Comparison of ENCODE assay signal across 8 cellular contexts in the genomic region with DNA sequence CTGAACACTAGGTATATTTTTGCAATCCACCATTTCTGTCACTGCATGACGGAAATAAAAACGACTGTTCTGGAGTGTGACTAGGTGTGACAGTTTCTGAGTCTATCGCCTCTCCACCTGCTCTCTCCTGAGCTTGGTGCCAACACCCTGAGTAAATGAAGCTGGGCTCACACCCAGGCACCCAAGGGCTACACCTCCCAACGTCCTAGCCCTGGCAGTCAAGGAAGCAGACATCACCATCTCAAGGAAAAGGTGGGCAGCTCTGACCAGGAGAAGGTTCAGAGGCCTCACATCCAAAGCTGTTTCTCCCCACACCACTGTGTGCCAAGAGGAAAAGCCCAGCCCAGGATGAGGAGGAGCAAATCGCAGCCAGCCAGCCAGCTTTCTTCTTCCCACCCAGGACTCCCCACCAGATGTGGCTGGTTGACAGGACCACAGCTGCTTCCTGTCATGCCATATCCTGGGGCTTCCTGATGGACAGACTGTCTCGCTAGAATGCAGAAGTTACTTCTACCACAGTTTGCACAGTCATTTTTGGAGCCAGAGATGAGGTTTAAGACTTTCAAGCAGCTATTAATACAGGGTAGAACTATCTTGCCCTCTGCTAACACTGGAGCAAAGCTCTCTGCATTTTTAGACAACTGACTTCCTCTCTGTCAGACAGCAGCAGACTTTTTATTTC. TPM values are rescaled to one million over a fixed set of nuclear protein-coding genes. Genes with fewer than 3 reads are reported as not detected.
DNase-seq lines count a peak whose midpoint lies in the region; ATAC-seq and TF ChIP-seq lines count a peak whose summit lies in the region.

No MANE protein-coding gene starts in this region.

- peak overlapping the region; percentile 51 for H3K27ac ChIP-seq in CD4-positive, alpha-beta memory T cell (ENCODE audit: low read depth, low read length)

- peaks cover 0 to 2% (median 0%) of the 10 kb centered on the region in 8 donors for H3K9me3 Mint-ChIP-seq in CD4-positive, alpha-beta memory T cell
- peaks cover 0 to 2% (median 0%) of the 10 kb centered on the region in 3 donors for H3K9me3 Mint-ChIP-seq in IgD-negative memory B cell
- H3K9me3 Mint-ChIP-seq in activated naive CD4-positive, alpha-beta T cell treated with anti-CD3 and anti-CD28 coated beads, Interleukin-2, amount 50 U/mL, for 72 hours: no peaks in the 10 kb centered on the region
- H3K9me3 Mint-ChIP-seq in stimulated activated memory B cell treated with anti-CD40 and anti-IgM and Interleukin-4, amounts not matched to agents 10 μg/mL and 1 μg/mL and 100 μg/mL, for 72 hours: no peaks in the 10 kb centered on the region

- CTCF ChIA-PET in CD4-positive, alpha-beta memory T cell (lab: Charles Lee; ENCODE audit: partially characterized antibody): interaction anchor here (0.9 to 4.7 kb wide), 17 partner anchors 11 to 99 kb away, joined by 3 to 79 read pairs (median 6); a partner anchor contains a TSS

- H3K27me3 Mint-ChIP-seq in CD4-positive, alpha-beta memory T cell: no peaks in the 10 kb centered on the region
- no peaks in the 10 kb centered on the region for H3K27me3 Mint-ChIP-seq in IgD-negative memory B cell
- no peaks in the 10 kb centered on the region for H3K27me3 Mint-ChIP-seq in stimulated activated memory B cell treated with anti-CD40 and anti-IgM and Interleukin-4, amounts not matched to agents 10 μg/mL and 1 μg/mL and 100 μg/mL, for 72 hours

- no peaks in the 10 kb centered on the region for H3K27me3 ChIP-seq in CD4-positive, alpha-beta memory T cell (ENCODE audit: insufficient read depth, low read length)

- peaks cover 57 to 88% (median 71%) of the 10 kb centered on the region in 4 donors for H3K4me1 Mint-ChIP-seq in CD4-positive, alpha-beta memory T cell
- H3K4me1 Mint-ChIP-seq in IgD-negative memory B cell: peaks cover 37 to 57% (median 56%) of the 10 kb centered on the region in 3 donors
- peaks cover 83% of the 10 kb centered on the region for H3K4me1 Mint-ChIP-seq in stimulated activated memory B cell treated with anti-CD40 and anti-IgM and Interleukin-4, amounts not matched to agents 10 μg/mL and 1 μg/mL and 100 μg/mL, for 72 hours

- peak overlapping the region; percentile 77 to 100 (median 90) for H3K4me3 Mint-ChIP-seq in CD4-positive, alpha-beta memory T cell
- peak overlapping the region; percentile 84 to 96 (median 90) for H3K4me3 Mint-ChIP-seq in IgD-negative memory B cell
- H3K4me3 Mint-ChIP-seq in stimulated activated memory B cell treated with anti-CD40 and anti-IgM and Interleukin-4, amounts not matched to agents 10 μg/mL and 1 μg/mL and 100 μg/mL, for 72 hours: peak overlapping the region; percentile 99

- H3K36me3 Mint-ChIP-seq in CD4-positive, alpha-beta memory T cell: peaks cover 21 to 37% of the 10 kb centered on the region in 2 donors
- peaks cover 4% of the 10 kb centered on the region for H3K36me3 Mint-ChIP-seq in IgD-negative memory B cell
- peaks cover 20 to 32% of the 10 kb centered on the region in 2 donors for H3K36me3 Mint-ChIP-seq in activated naive CD4-positive, alpha-beta T cell treated with anti-CD3 and anti-CD28 coated beads, Interleukin-2, amount 50 U/mL, for 72 hours
- H3K36me3 Mint-ChIP-seq in stimulated activated memory B cell treated with anti-CD40 and anti-IgM and Interleukin-4, amounts not matched to agents 10 μg/mL and 1 μg/mL and 100 μg/mL, for 72 hours: peaks cover 50% of the 10 kb centered on the region

- intact Hi-C loops in CD4-positive, alpha-beta memory T cell (cut with micrococcal nuclease): loop anchor here (2.0 kb wide), 1 partner anchor 13 kb away; no protein-coding TSS in a partner anchor

- peak overlapping the region; percentile 54 to 98 (median 93) for H3K27ac Mint-ChIP-seq in CD4-positive, alpha-beta memory T cell
- peak overlapping the region; percentile 83 to 92 (median 86) for H3K27ac Mint-ChIP-seq in IgD-negative memory B cell
- peak overlapping the region; percentile 88 to 89 for H3K27ac Mint-ChIP-seq in activated naive CD4-positive, alpha-beta T cell treated with anti-CD3 and anti-CD28 coated beads, Interleukin-2, amount 50 U/mL, for 72 hours
- peak overlapping the region; percentile 98 for H3K27ac Mint-ChIP-seq in stimulated activated memory B cell treated with anti-CD40 and anti-IgM and Interleukin-4, amounts not matched to agents 10 μg/mL and 1 μg/mL and 100 μg/mL, for 72 hours

- POLR2A ChIA-PET in CD4-positive, alpha-beta memory T cell (lab: Charles Lee; ENCODE audit: partially characterized antibody): interaction anchor here (0.8 to 5.5 kb wide), 14 partner anchors 13 to 82 kb away, joined by 3 to 50 read pairs (median 12); a partner anchor contains a TSS

- ATAC-seq in GM19395 (IDR thresholded peaks at IDR 0.05; ENCODE audit: unreplicated experiment): peak; percentile 72
- ATAC-seq in activated naive CD4-positive, alpha-beta T cell treated with anti-CD3 and anti-CD28 coated beads, Interleukin-2, amount 50 U/mL, for 72 hours: peak; percentile 53 to 73
- peak; percentile 84 for ATAC-seq in stimulated activated memory B cell treated with anti-CD40 and anti-IgM and Interleukin-4, amounts not matched to agents 10 μg/mL and 1 μg/mL and 100 μg/mL, for 72 hours

- H3K36me3 ChIP-seq in CD4-positive, alpha-beta memory T cell (ENCODE audit: insufficient read depth, low read length): no peaks in the 10 kb centered on the region

- no peaks in the 10 kb centered on the region for H3K9me3 ChIP-seq in CD4-positive, alpha-beta memory T cell (ENCODE audit: control insufficient read depth in 1 of 2, low read length in 2 of 2)

- peaks cover 84% of the 10 kb centered on the region for H3K4me1 ChIP-seq in CD4-positive, alpha-beta memory T cell (ENCODE audit: insufficient read depth, low read length)

- DNase-seq in CD4-positive, alpha-beta memory T cell: peak in 2 of 5 donors; percentile 24 to 50
- DNase-seq in activated naive CD4-positive, alpha-beta T cell treated with anti-CD3 and anti-CD28 coated beads, Interleukin-2, amount 50 U/mL, for 72 hours (ENCODE audit: low spot score in 2 of 2): peak in 1 of 2 donors; percentile 59
- DNase-seq in hepatic stellate cell (ENCODE audit: low spot score) (peak; percentile 20), erythroblast (lab: John Stamatoyannopoulos, UW) (no peak), NCI-H82 treated with DMSO at 0.1 percent for 48 hours (lab: John Stamatoyannopoulos, UW; ENCODE audit: unreplicated experiment) (no peak)

- no peak for TF ChIP-seq POLR2A in erythroblast (IDR thresholded peaks at IDR 0.05; ENCODE audit: low read length)

- peak overlapping the region in 1 of 2 donors; percentile 31 for H3K4me3 ChIP-seq in CD4-positive, alpha-beta memory T cell (ENCODE audit: low read length in 2 of 2)

RNA-seq across cellular contexts. Expression of a gene that starts 3.3 kb away (rescaled TPM):
- total RNA-seq in CD4-positive, alpha-beta memory T cell: 100 to 1,000 TPM; 132 to 138 TPM
- polyA plus RNA-seq in CD4-positive, alpha-beta memory T cell: 100 to 1,000 TPM; 152 to 179 TPM
- polyA plus RNA-seq in IgD-negative memory B cell: 157 TPM
- total RNA-seq in activated naive CD4-positive, alpha-beta T cell treated with anti-CD3 and anti-CD28 coated beads, Interleukin-2, amount 50 U/mL, for 72 hours: 10 to 100 TPM; 79.5 to 92.7 TPM

RNA-seq across cellular contexts. Expression of a gene that starts 20.0 kb away (rescaled TPM):
- total RNA-seq in CD4-positive, alpha-beta memory T cell: 10 to 100 TPM; 70.4 to 73.1 TPM
- polyA plus RNA-seq in CD4-positive, alpha-beta memory T cell: 10 to 100 TPM; 63.0 to 66.2 TPM
- polyA plus RNA-seq in IgD-negative memory B cell: 43.0 TPM
- total RNA-seq in activated naive CD4-positive, alpha-beta T cell treated with anti-CD3 and anti-CD28 coated beads, Interleukin-2, amount 50 U/mL, for 72 hours: 10 to 100 TPM; 22.0 to 98.0 TPM

RNA-seq across cellular contexts. Expression of a gene that starts 26.9 kb away (rescaled TPM):
- 10 to 100 TPM; 84.9 to 88.3 TPM for total RNA-seq in CD4-positive, alpha-beta memory T cell
- polyA plus RNA-seq in CD4-positive, alpha-beta memory T cell: 10 to 100 TPM; 33.6 to 38.5 TPM
- 25.2 TPM for polyA plus RNA-seq in IgD-negative memory B cell
- total RNA-seq in activated naive CD4-positive, alpha-beta T cell treated with anti-CD3 and anti-CD28 coated beads, Interleukin-2, amount 50 U/mL, for 72 hours: 10 to 100 TPM; 37.6 to 50.3 TPM

RNA-seq across cellular contexts. Expression of a gene that starts 36.8 kb away (rescaled TPM):
- total RNA-seq in CD4-positive, alpha-beta memory T cell: 100 to 1,000 TPM; 101 to 117 TPM
- polyA plus RNA-seq in CD4-positive, alpha-beta memory T cell: 10 to 100 TPM; 17.4 to 26.1 TPM
- 42.7 TPM for polyA plus RNA-seq in IgD-negative memory B cell
- total RNA-seq in activated naive CD4-positive, alpha-beta T cell treated with anti-CD3 and anti-CD28 coated beads, Interleukin-2, amount 50 U/mL, for 72 hours: 10 to 100 TPM; 61.7 to 66.2 TPM

RNA-seq across cellular contexts. Expression of a gene that starts 43.4 kb away (rescaled TPM):
- total RNA-seq in CD4-positive, alpha-beta memory T cell: not detected
- polyA plus RNA-seq in CD4-positive, alpha-beta memory T cell: not detected
- polyA plus RNA-seq in IgD-negative memory B cell: not detected
- under 1 TPM in 1 of 2 donors, not detected in 1; 0.25 TPM for total RNA-seq in activated naive CD4-positive, alpha-beta T cell treated with anti-CD3 and anti-CD28 coated beads, Interleukin-2, amount 50 U/mL, for 72 hours
